18 cellular contexts compared by ENCODE assay signal in the genomic region with DNA sequence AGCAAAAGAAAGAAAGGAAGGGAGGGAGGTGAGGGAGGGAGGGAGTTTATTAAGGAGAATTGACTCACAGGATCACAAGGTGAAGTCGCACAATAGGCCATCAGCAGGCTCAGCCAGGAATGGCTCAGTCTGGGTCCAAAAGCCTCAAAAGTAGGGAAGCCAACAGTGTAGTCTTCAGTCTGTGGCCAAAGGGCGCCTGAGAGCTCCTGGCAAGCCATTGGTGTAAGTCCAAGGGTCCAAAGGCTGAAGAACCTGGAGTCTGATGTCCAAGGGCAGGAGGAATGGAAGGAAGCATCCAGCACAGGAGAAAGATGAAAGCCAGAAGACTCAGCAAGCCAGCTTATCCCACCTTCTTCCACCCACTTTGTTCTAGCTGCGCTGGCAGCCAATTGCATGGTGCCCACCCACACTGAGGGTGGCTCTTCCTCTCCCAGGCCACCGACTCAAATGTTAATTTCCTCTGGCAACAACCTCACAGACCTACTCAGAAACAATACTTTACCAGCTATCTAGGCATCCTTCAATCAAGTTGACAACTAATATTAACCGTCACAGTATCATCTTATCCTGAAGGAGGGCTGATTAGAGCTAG. TPM values are rescaled to one million over a fixed set of nuclear protein-coding genes. Genes with fewer than 3 reads are reported as not detected.
DNase-seq lines count a peak whose midpoint lies in the region; ATAC-seq and TF ChIP-seq lines count a peak whose summit lies in the region.
"Had no signal": no experiment of that assay in that cellular context is flagged by ENCODE, and none has a peak within 500 bp of the region (broad histone marks: within the 10 kb centered on the region; RNA-seq: fewer than 3 reads in every experiment).

No MANE protein-coding gene starts in this region.

- H3K27ac Mint-ChIP-seq in activated naive CD8-positive, alpha-beta T cell = peak overlapping the region; percentile 67
- H3K27ac Mint-ChIP-seq in natural killer cell treated with Interleukin-12 subunit alpha and Interleukin-12 subunit beta and Interleukin-15 and Interleukin-18, amount 100 ng/mL, for 72 hours = peak overlapping the region; percentile 94 to 98
- H3K27ac Mint-ChIP-seq: brain had no signal

- H3K27me3 Mint-ChIP-seq in activated T-cell treated with anti-CD3 and anti-CD28 coated beads, Interleukin-2, amount 50 U/mL, for 4 hours (ENCODE audit: low read depth) = no peaks in the 10 kb centered on the region
- H3K27me3 Mint-ChIP-seq in activated naive CD8-positive, alpha-beta T cell = no peaks in the 10 kb centered on the region
- H3K27me3 Mint-ChIP-seq in natural killer cell treated with Interleukin-12 subunit alpha and Interleukin-12 subunit beta and Interleukin-15 and Interleukin-18, amount 100 ng/mL, for 72 hours = no peaks in the 10 kb centered on the region

- POLR2A ChIA-PET in HEK293 (lab: Yijun Ruan, JAX) = interaction anchor here (1.2 kb wide), 1 partner anchor 332 kb away, joined by 3 read pairs; the partner anchor contains the start of gene C18orf32

- DNase-seq in activated T-cell treated with anti-CD3 and anti-CD28 coated beads, Interleukin-2, amount 50 U/mL, for 4 hours = no peak
- DNase-seq in activated T-cell treated with anti-CD3 and anti-CD28 coated beads, Interleukin-2, amount 50 U/mL, for 48 hours = no peak
- DNase-seq in natural killer cell treated with Interleukin-12 subunit alpha and Interleukin-12 subunit beta and Interleukin-15 and Interleukin-18, amount 100 ng/mL, for 72 hours (ENCODE audit: low spot score) = no peak
- no peak for DNase-seq in NCI-H2196 treated with DMSO at 0.1 percent for 48 hours (lab: John Stamatoyannopoulos, UW; ENCODE audit: unreplicated experiment)
- DNase-seq in COLO668 (lab: John Stamatoyannopoulos, UW; ENCODE audit: unreplicated experiment) = no peak
- DNase-seq: glutamatergic neuron, Kasumi-1, left ventricle myocardium inferior, mucosa of descending colon, NCI-H1092 treated with DMSO at 0.1 percent for 48 hours, NCI-H2029 treated with DMSO at 0.1 percent for 48 hours had no signal

- no peak overlapping the region for H3K27ac ChIP-seq in HEK293 (ENCODE audit: extremely low read depth, low read depth, low read length)
- H3K27ac ChIP-seq: left ventricle myocardium inferior, neutrophil, thoracic aorta, VCaP had no signal

- ATAC-seq in activated T-cell treated with anti-CD3 and anti-CD28 coated beads, Interleukin-2, amount 50 U/mL, for 4 hours = no peak
- ATAC-seq in natural killer cell treated with Interleukin-12 subunit alpha and Interleukin-12 subunit beta and Interleukin-15 and Interleukin-18, amount 100 ng/mL, for 72 hours = no peak
- no peak for ATAC-seq in HG02884 (IDR thresholded peaks at IDR 0.05; ENCODE audit: unreplicated experiment)

- no peaks in the 10 kb centered on the region for H3K9me3 Mint-ChIP-seq in activated T-cell treated with anti-CD3 and anti-CD28 coated beads, Interleukin-2, amount 50 U/mL, for 4 hours
- H3K9me3 Mint-ChIP-seq in activated naive CD8-positive, alpha-beta T cell (ENCODE audit: low read depth) = no peaks in the 10 kb centered on the region
- H3K9me3 Mint-ChIP-seq in natural killer cell treated with Interleukin-12 subunit alpha and Interleukin-12 subunit beta and Interleukin-15 and Interleukin-18, amount 100 ng/mL, for 72 hours = no peaks in the 10 kb centered on the region

- H3K4me1 Mint-ChIP-seq in activated T-cell treated with anti-CD3 and anti-CD28 coated beads, Interleukin-2, amount 50 U/mL, for 4 hours (ENCODE audit: low read depth) = peaks cover 60% of the 10 kb centered on the region
- H3K4me1 Mint-ChIP-seq in activated naive CD8-positive, alpha-beta T cell (ENCODE audit: low read depth) = peaks cover 67% of the 10 kb centered on the region
- H3K4me1 Mint-ChIP-seq in natural killer cell treated with Interleukin-12 subunit alpha and Interleukin-12 subunit beta and Interleukin-15 and Interleukin-18, amount 100 ng/mL, for 72 hours (ENCODE audit: low read depth in 2 of 2) = peaks cover 66 to 81% of the 10 kb centered on the region in 2 donors

- no peaks in the 10 kb centered on the region for H3K4me1 ChIP-seq in HEK293 (ENCODE audit: control insufficient read depth, insufficient read depth, low read length)

- H3K36me3 ChIP-seq in HEK293 (ENCODE audit: control insufficient read depth in 2 of 2, insufficient read depth in 1 of 2, low read length in 2 of 2) = no peaks in the 10 kb centered on the region; a peak in 1 of 3 replicates
- H3K36me3 ChIP-seq: left ventricle myocardium inferior, neutrophil, thoracic aorta had no signal

- H3K4me3 ChIP-seq in HEK293 (ENCODE audit: low read depth, low read length) = no peak overlapping the region
- H3K4me3 ChIP-seq: left ventricle myocardium inferior, mucosa of descending colon, thoracic aorta had no signal

- no peaks in the 10 kb centered on the region for H3K36me3 Mint-ChIP-seq in activated T-cell treated with anti-CD3 and anti-CD28 coated beads, Interleukin-2, amount 50 U/mL, for 4 hours (ENCODE audit: insufficient read depth)
- H3K36me3 Mint-ChIP-seq in activated naive CD8-positive, alpha-beta T cell = peaks cover 5% of the 10 kb centered on the region
- peaks cover 27% of the 10 kb centered on the region for H3K36me3 Mint-ChIP-seq in natural killer cell treated with Interleukin-12 subunit alpha and Interleukin-12 subunit beta and Interleukin-15 and Interleukin-18, amount 100 ng/mL, for 72 hours

- H3K4me3 Mint-ChIP-seq in activated T-cell treated with anti-CD3 and anti-CD28 coated beads, Interleukin-2, amount 50 U/mL, for 4 hours = peak overlapping the region; percentile 60
- peak overlapping the region; percentile 22 for H3K4me3 Mint-ChIP-seq in activated naive CD8-positive, alpha-beta T cell
- H3K4me3 Mint-ChIP-seq in natural killer cell treated with Interleukin-12 subunit alpha and Interleukin-12 subunit beta and Interleukin-15 and Interleukin-18, amount 100 ng/mL, for 72 hours = peak overlapping the region; percentile 78
- H3K4me3 Mint-ChIP-seq: brain had no signal

- CTCF ChIA-PET in HEK293 (lab: Yijun Ruan, JAX) = interaction anchor here (0.6 to 1.5 kb wide), 2 partner anchors 39 to 166 kb away, joined by 3 read pairs; no protein-coding TSS in a partner anchor

- no peak for TF ChIP-seq CTCF in HEK293 (tag by site-specific recombination; IDR thresholded peaks at IDR 0.05)

- H3K9me3 ChIP-seq in HEK293 (ENCODE audit: control insufficient read depth, insufficient read depth, low read depth, low read length) = no peaks in the 10 kb centered on the region
- H3K9me3 ChIP-seq: left ventricle myocardium inferior, mucosa of descending colon, neutrophil, thoracic aorta had no signal

TF ChIP-seq in HEK293, 187 proteins besides CTCF, POLR2A, EP300 and RAD21:
- TF ChIP-seq EGR2 (tag by site-specific recombination; IDR thresholded peaks at IDR 0.05; ENCODE audit: low read depth) (peak; percentile 95), ZFHX2 (tag by site-specific recombination; conservative IDR thresholded peaks at IDR 0.05) (peak; percentile 97), TCF7L2 (IDR thresholded peaks at IDR 0.05; ENCODE audit: borderline replicate concordance, low read depth, low read length) (no peak)

RNA-seq across cellular contexts. Expression of gene ACAA2, which starts 5.8 kb away (rescaled TPM):
- total RNA-seq in activated T-cell treated with anti-CD3 and anti-CD28 coated beads, Interleukin-2, amount 50 U/mL, for 4 hours = 10 to 100 TPM; 29.2 to 31.2 (median 29.3) TPM
- total RNA-seq in natural killer cell treated with Interleukin-12 subunit alpha and Interleukin-12 subunit beta and Interleukin-15 and Interleukin-18, amount 100 ng/mL, for 72 hours = 100 to 1,000 TPM in 1 of 2 donors, 10 to 100 TPM in 1; 63.7 to 125 TPM

Comparison
In these comparisons a context has a peak if more than half of its experiments do, and no peak if none do; other contexts are left out.
1. H3K4me3 Mint-ChIP-seq: peak in every context shown above with its lines; median percentile 78 in natural killer cell treated with Interleukin-12 subunit alpha and Interleukin-12 subunit beta and Interleukin-15 and Interleukin-18, amount 100 ng/mL, for 72 hours; 60 in activated T-cell treated with anti-CD3 and anti-CD28 coated beads, Interleukin-2, amount 50 U/mL, for 4 hours; 22 in activated naive CD8-positive, alpha-beta T cell.